ENCODE assay signal across 8 cellular contexts in genomic region chr12:106986625-106987389, GRCh38. TPM values are rescaled to one million over a fixed set of nuclear protein-coding genes. Genes with fewer than 3 reads are reported as not detected.
A peak's percentile ranks its signal among the peaks of the same experiment; 100 is the strongest.
DNase-seq lines count a peak whose midpoint lies in the region; ATAC-seq, FAIRE-seq and TF ChIP-seq lines count a peak whose summit lies in the region.

Gene MTERF2 (minus strand): TSS chr12:106987146. CDS start chr12:106978714, 8,432 bp downstream.

- H3K9ac ChIP-seq in kidney (ENCODE audit: low read length in 2 of 2) = peak within 1 kb of the TSS; percentile 78 to 86

- peak within 1 kb of the TSS; percentile 84 to 94 for H3K4me3 ChIP-seq in kidney (ENCODE audit: low read length in 2 of 2)

- intact Hi-C loops in kidney (cut with DNase I) = no loop called here

- DNase-seq in AG08395 (ENCODE audit: low spot score) (peak; percentile 97), NCI-H226 (peak; percentile 94), cerebellum (ENCODE audit: low spot score) (peak; percentile 98), kidney (peak; percentile 97)
- DNase-seq in activated CD4-positive, alpha-beta T cell treated with anti-CD3 and anti-CD28 coated beads for 1 hour = peak; percentile 64
- peak; percentile 55 to 66 for DNase-seq in stimulated activated CD4-positive, alpha-beta T cell treated with anti-CD3 and anti-CD28 coated beads, Interleukin-15, amount 100 ng/mL, for 1 hour (ENCODE audit: low read depth in 1 of 2, low spot score in 1 of 2)

- peaks cover 10 to 16% of the 10 kb centered on the region in 2 donors for H3K4me1 ChIP-seq in kidney (ENCODE audit: control insufficient read depth in 1 of 2, insufficient read depth in 1 of 2, low read depth in 1 of 2, low read length in 2 of 2)

- no peak for FAIRE-seq in kidney (lab: Jason Lieb, UNC)

- TF ChIP-seq CTCF in kidney (IDR thresholded peaks at IDR 0.05; ENCODE audit: borderline replicate concordance, extremely low read depth, insufficient read depth) = no peak

- H3K36me3 ChIP-seq in kidney (ENCODE audit: control insufficient read depth in 1 of 2, insufficient read depth in 2 of 2, low read length in 2 of 2) = peaks cover 0 to 2% of the 10 kb centered on the region in 2 donors

- peak within 1 kb of the TSS; percentile 83 for H3K27ac ChIP-seq in kidney (ENCODE audit: low read depth in 2 of 2, low read length in 2 of 2)

- no peaks in the 10 kb centered on the region for H3K9me3 ChIP-seq in kidney (ENCODE audit: control insufficient read depth in 1 of 2, low read length in 2 of 2)

- peak; percentile 93 for ATAC-seq in GM18909 (IDR thresholded peaks at IDR 0.05; ENCODE audit: poor library complexity, unreplicated experiment)
- peak; percentile 96 for ATAC-seq in HG03159 (IDR thresholded peaks at IDR 0.05; ENCODE audit: unreplicated experiment)

RNA-seq across cellular contexts. Expression of gene MTERF2, which starts in this region (rescaled TPM):
- 22.4 TPM for total RNA-seq in cerebellum
- total RNA-seq in kidney = 15.0 TPM
- 26.2 TPM for polyA plus RNA-seq in kidney (ENCODE audit: insufficient read depth, low read depth, low replicate concordance)

Comparison
In these comparisons a context has a peak if more than half of its experiments do, and no peak if none do; other contexts are left out.
1. Peak in every context shown above with its lines: DNase-seq, ATAC-seq, H3K4me3 ChIP-seq and H3K27ac ChIP-seq.